In genomic region chr19:49560358-49560900, GRCh38 we compare ENCODE assay signal across 8 cellular contexts. TPM values are rescaled to one million over a fixed set of nuclear protein-coding genes. Genes with fewer than 3 reads are reported as not detected.
DNase-seq lines count a peak whose midpoint lies in the region; ATAC-seq and TF ChIP-seq lines count a peak whose summit lies in the region.

No MANE protein-coding gene starts in this region.

- peak overlapping the region; percentile 80 for H3K4me3 Mint-ChIP-seq in activated CD8-positive, alpha-beta T cell treated with anti-CD3 and anti-CD28 coated beads for 36 hours

- no TSS peak for BruUV-seq in PC-3 (replicated peaks; lab: Mats Ljungman, UMichigan)

- H3K4me2 ChIP-seq in osteoblast (ENCODE audit: insufficient read depth, low read length) (no peak overlapping the region), PC-3 (ENCODE audit: low read length) (no peak overlapping the region)

- 74 to 76% methylated on average over 5 to 14 of the region's 15 CpGs for WGBS in esophagus squamous epithelium, 2 donors

- H3K27ac Mint-ChIP-seq in activated CD8-positive, alpha-beta T cell treated with anti-CD3 and anti-CD28 coated beads for 36 hours = peak overlapping the region; percentile 91

- peak; percentile 48 for DNase-seq in CD1c-positive myeloid dendritic cell (ENCODE audit: extremely low spot score)
- DNase-seq in activated CD8-positive, alpha-beta T cell treated with anti-CD3 and anti-CD28 coated beads for 36 hours = peak; percentile 69
- DNase-seq in esophagus squamous epithelium (lab: John Stamatoyannopoulos, UW) = no peak
- DNase-seq in osteoblast (ENCODE audit: insufficient read length, low spot score, missing footprints) = peak; percentile 57
- no peak for DNase-seq in PC-3

- ATAC-seq in activated CD8-positive, alpha-beta T cell treated with anti-CD3 and anti-CD28 coated beads for 36 hours = peak; percentile 8
- no peak for ATAC-seq in PC-3
- ATAC-seq in HG02610 (IDR thresholded peaks at IDR 0.05; ENCODE audit: unreplicated experiment) = no peak
- ATAC-seq in HG02852 (IDR thresholded peaks at IDR 0.05; ENCODE audit: unreplicated experiment) = no peak
- no peak for ATAC-seq in GM21423 (IDR thresholded peaks at IDR 0.05; ENCODE audit: unreplicated experiment)

- POLR2A ChIA-PET in activated CD8-positive, alpha-beta T cell treated with anti-CD3 and anti-CD28 coated beads for 36 hours (lab: Charles Lee) = interaction anchor here (0.7 to 5.4 kb wide), 9 partner anchors 9 to 71 kb away, joined by 3 to 33 read pairs (median 5); partner anchors contain the start of genes NOSIP, PRRG2 and RPL13A
- POLR2A ChIA-PET in PC-3 (lab: Charles Lee; ENCODE audit: unreplicated experiment) = no interaction called here

- peaks cover 60% of the 10 kb centered on the region for H3K36me3 Mint-ChIP-seq in activated CD8-positive, alpha-beta T cell treated with anti-CD3 and anti-CD28 coated beads for 36 hours (ENCODE audit: low read depth)

- H3K27me3 Mint-ChIP-seq in activated CD8-positive, alpha-beta T cell treated with anti-CD3 and anti-CD28 coated beads for 36 hours = no peaks in the 10 kb centered on the region

- H3F3A ChIP-seq in PC-3 (ENCODE audit: low read length, unreplicated experiment) = no peaks in the 10 kb centered on the region

- no peaks in the 10 kb centered on the region for H3K9me3 Mint-ChIP-seq in activated CD8-positive, alpha-beta T cell treated with anti-CD3 and anti-CD28 coated beads for 36 hours

- peak overlapping the region in 1 of 4 donors; percentile 6 for H3K4me3 ChIP-seq in esophagus squamous epithelium
- no peak overlapping the region for H3K4me3 ChIP-seq in osteoblast (ENCODE audit: insufficient read depth, low read length)
- H3K4me3 ChIP-seq in PC-3 (ENCODE audit: low read length) = no peak overlapping the region

- no peak for TF ChIP-seq CTCF in activated CD8-positive, alpha-beta T cell treated with anti-CD3 and anti-CD28 coated beads for 36 hours (IDR thresholded peaks at IDR 0.05)
- TF ChIP-seq CTCF in esophagus squamous epithelium (IDR thresholded peaks at IDR 0.05) = no peak
- TF ChIP-seq CTCF in osteoblast (IDR thresholded peaks at IDR 0.05; ENCODE audit: extremely low read depth, low read depth, low read length) = no peak
- TF ChIP-seq CTCF in PC-3 (conservative IDR thresholded peaks at IDR 0.05; ENCODE audit: low read depth, low read length) = no peak

- peak overlapping the region in 3 of 4 donors; percentile 10 to 63 (median 39) for H3K27ac ChIP-seq in esophagus squamous epithelium
- no peak overlapping the region for H3K27ac ChIP-seq in osteoblast (ENCODE audit: low read depth, low read length)
- no peak overlapping the region for H3K27ac ChIP-seq in PC-3 (ENCODE audit: low read length)

- H3K9ac ChIP-seq in PC-3 (ENCODE audit: low read length) = no peak overlapping the region

- H3K27me3 ChIP-seq in esophagus squamous epithelium = no peaks in the 10 kb centered on the region
- no peaks in the 10 kb centered on the region for H3K27me3 ChIP-seq in osteoblast (ENCODE audit: insufficient read depth, low read length)
- no peaks in the 10 kb centered on the region for H3K27me3 ChIP-seq in PC-3 (ENCODE audit: low read length)

- intact Hi-C loops in activated CD8-positive, alpha-beta T cell treated with anti-CD3 and anti-CD28 coated beads for 36 hours (cut with micrococcal nuclease) = no loop called here
- intact Hi-C loops in esophagus squamous epithelium (cut with DNase I) = no loop called here
- intact Hi-C loops in PC-3 (cut with micrococcal nuclease) = no loop called here

- H4K20me1 ChIP-seq in osteoblast (ENCODE audit: insufficient read depth, low read length) (peaks cover 23% of the 10 kb centered on the region), PC-3 (ENCODE audit: low read length) (no peaks in the 10 kb centered on the region)

- no peak for TF ChIP-seq POLR2A in esophagus squamous epithelium (IDR thresholded peaks at IDR 0.05)

- H2AFZ ChIP-seq in osteoblast (ENCODE audit: low read length) (no peak overlapping the region), PC-3 (ENCODE audit: low read length) (no peak overlapping the region)

- H3K9me3 ChIP-seq in esophagus squamous epithelium = no peaks in the 10 kb centered on the region
- H3K9me3 ChIP-seq in osteoblast (ENCODE audit: low read depth, low read length) = no peaks in the 10 kb centered on the region
- H3K9me3 ChIP-seq in PC-3 (ENCODE audit: low read length) = no peaks in the 10 kb centered on the region

- peaks cover 34% of the 10 kb centered on the region for H3K79me2 ChIP-seq in osteoblast (ENCODE audit: insufficient read depth, low read length)
- peaks cover 18% of the 10 kb centered on the region for H3K79me2 ChIP-seq in PC-3 (ENCODE audit: low read length)

- H3K36me3 ChIP-seq in esophagus squamous epithelium = peaks cover 17 to 61% (median 21%) of the 10 kb centered on the region in 3 donors
- peaks cover 35% of the 10 kb centered on the region for H3K36me3 ChIP-seq in osteoblast (ENCODE audit: insufficient read depth, low read length)
- H3K36me3 ChIP-seq in PC-3 (ENCODE audit: low read depth, low read length) = peaks cover 33% of the 10 kb centered on the region

- H3K4me1 Mint-ChIP-seq in activated CD8-positive, alpha-beta T cell treated with anti-CD3 and anti-CD28 coated beads for 36 hours (ENCODE audit: low read depth) = peaks cover 79% of the 10 kb centered on the region

- H3K4me1 ChIP-seq in esophagus squamous epithelium = peaks cover 0 to 49% (median 8%) of the 10 kb centered on the region in 3 donors
- H3K4me1 ChIP-seq in osteoblast (ENCODE audit: insufficient read depth, low read length) = no peaks in the 10 kb centered on the region
- H3K4me1 ChIP-seq in PC-3 (ENCODE audit: insufficient read depth, low read length) = no peaks in the 10 kb centered on the region

- CTCF ChIA-PET in activated CD8-positive, alpha-beta T cell treated with anti-CD3 and anti-CD28 coated beads for 36 hours (lab: Charles Lee) = interaction anchor here (0.7 to 5.9 kb wide), 9 partner anchors 10 to 111 kb away, joined by 3 to 65 read pairs (median 9); partner anchors contain the start of genes NOSIP and PRRG2
- CTCF ChIA-PET in PC-3 (lab: Charles Lee) = interaction anchor here (1.0 kb wide), 1 partner anchor 10 kb away, joined by 3 read pairs; no protein-coding TSS in a partner anchor

- H3K9me2 ChIP-seq in PC-3 (replicated peaks; ENCODE audit: low read length) = no peaks in the 10 kb centered on the region

RNA-seq across cellular contexts. Expression of gene NOSIP, which starts 19.9 kb away (rescaled TPM):
- 10 to 100 TPM; 75.6 to 79.4 TPM for total RNA-seq in activated CD8-positive, alpha-beta T cell treated with anti-CD3 and anti-CD28 coated beads for 36 hours
- total RNA-seq in esophagus squamous epithelium = 10 to 100 TPM; 37.8 to 50.7 (median 40.2) TPM
- total RNA-seq in osteoblast = 57.5 and 68.0 TPM in 2 replicates
- 195 and 214 TPM in 2 replicates for total RNA-seq in PC-3 (2014; rRNA removed)

RNA-seq across cellular contexts. Expression of gene PRRG2, which starts 20.7 kb away (rescaled TPM):
- 1 to 10 TPM; 1.5 TPM for total RNA-seq in activated CD8-positive, alpha-beta T cell treated with anti-CD3 and anti-CD28 coated beads for 36 hours
- 10 to 100 TPM in 1 of 4 donors, 1 to 10 TPM in 3; 7.7 to 19.8 (median 8.8) TPM for total RNA-seq in esophagus squamous epithelium
- total RNA-seq in osteoblast = under 0.01 and 0.29 TPM in 2 replicates
- total RNA-seq in PC-3 (2014; rRNA removed) = 16.4 and 17.0 TPM in 2 replicates

RNA-seq across cellular contexts. Expression of gene PRR12, which starts 30.6 kb away (rescaled TPM):
- 10 to 100 TPM; 16.0 to 17.8 TPM for total RNA-seq in activated CD8-positive, alpha-beta T cell treated with anti-CD3 and anti-CD28 coated beads for 36 hours
- 10 to 100 TPM in 1 of 4 donors, 1 to 10 TPM in 3; 4.5 to 11.9 (median 7.7) TPM for total RNA-seq in esophagus squamous epithelium
- 2.2 and 2.9 TPM in 2 replicates for total RNA-seq in osteoblast
- total RNA-seq in PC-3 (2014; rRNA removed) = 14.6 and 25.7 TPM in 2 replicates

RNA-seq across cellular contexts. Expression of gene RCN3, which starts 32.6 kb away (rescaled TPM):
- 1 to 10 TPM; 4.2 to 5.9 TPM for total RNA-seq in activated CD8-positive, alpha-beta T cell treated with anti-CD3 and anti-CD28 coated beads for 36 hours
- 1 to 10 TPM; 1.0 to 7.2 (median 2.3) TPM for total RNA-seq in esophagus squamous epithelium
- total RNA-seq in osteoblast = 346 and 377 TPM in 2 replicates
- total RNA-seq in PC-3 (2014; rRNA removed) = 33.7 and 70.4 TPM in 2 replicates

RNA-seq across cellular contexts. Expression of gene FCGRT, which starts 48.0 kb away (rescaled TPM):
- total RNA-seq in activated CD8-positive, alpha-beta T cell treated with anti-CD3 and anti-CD28 coated beads for 36 hours = 10 to 100 TPM; 13.1 to 13.6 TPM
- total RNA-seq in esophagus squamous epithelium (100 to 1,000 TPM in 1 of 4 donors, 10 to 100 TPM in 3; 18.0 to 129 (median 60.0) TPM), osteoblast (67.5 and 75.6 TPM in 2 replicates), PC-3 (2014; rRNA removed) (46.3 and 46.7 TPM in 2 replicates)

Comparison
In these comparisons a context has a peak if more than half of its experiments do, and no peak if none do; other contexts are left out.
1. DNase-seq: peak in CD1c-positive myeloid dendritic cell (single experiment), activated CD8-positive, alpha-beta T cell treated with anti-CD3 and anti-CD28 coated beads for 36 hours (single experiment) and osteoblast (single experiment); none in esophagus squamous epithelium (single experiment) and PC-3 (single experiment).
2. H3K27ac ChIP-seq: peak in esophagus squamous epithelium (3 of 4); none in osteoblast (single experiment) and PC-3 (single experiment).